31 cellular contexts compared by ENCODE assay signal in the genomic region with DNA sequence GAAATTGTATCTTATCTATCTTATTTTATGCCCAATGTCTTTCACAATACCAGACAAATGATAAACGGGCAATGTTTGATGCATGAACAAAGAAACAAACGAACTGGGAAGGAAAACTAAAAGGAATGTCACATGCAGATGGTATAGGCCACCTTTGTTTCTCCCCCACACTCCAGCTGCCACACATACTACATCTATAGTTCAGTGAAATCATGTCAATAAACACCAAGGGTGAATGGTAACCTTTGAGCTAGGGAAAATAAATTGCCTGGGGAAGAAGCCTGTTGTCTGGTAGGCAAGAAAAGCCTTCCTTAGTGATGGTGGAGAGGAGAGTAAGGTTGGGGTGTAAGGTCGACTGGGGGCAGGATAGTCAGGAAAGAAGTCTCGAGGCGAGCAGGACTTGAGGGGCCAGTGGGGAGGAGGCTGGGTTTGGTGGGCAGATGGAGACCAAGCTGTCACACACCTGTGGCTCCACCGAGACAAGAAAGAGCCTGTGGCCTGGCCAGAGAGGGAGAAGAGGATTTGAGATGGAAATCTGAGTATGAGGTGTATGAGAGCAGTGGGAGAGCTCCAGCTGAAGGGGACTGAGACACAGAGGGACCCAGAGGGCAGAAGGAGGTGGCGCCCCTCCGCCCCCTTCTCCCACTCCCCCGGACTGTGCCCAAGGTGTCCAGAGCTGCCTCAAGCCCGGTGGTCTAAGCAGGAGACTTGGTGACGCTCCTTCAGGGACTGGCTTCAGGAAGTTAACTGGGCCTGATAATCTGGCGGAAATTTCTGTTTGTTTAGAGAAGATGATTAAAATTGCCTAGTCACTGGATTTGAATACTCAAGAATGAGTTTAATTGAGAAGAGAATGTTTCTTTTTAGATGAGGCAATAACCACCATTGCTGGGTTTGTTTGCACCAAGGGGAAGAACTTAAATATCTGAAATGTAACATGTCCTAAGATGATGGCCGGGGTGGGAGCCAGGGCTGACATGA. TPM values are rescaled to one million over a fixed set of nuclear protein-coding genes. Genes with fewer than 3 reads are reported as not detected.
DNase-seq lines count a peak whose midpoint lies in the region; ATAC-seq, FAIRE-seq and TF ChIP-seq lines count a peak whose summit lies in the region.
"Had no signal": no experiment of that assay in that cellular context is flagged by ENCODE, and none has a peak within 500 bp of the region (broad histone marks: within the 10 kb centered on the region; RNA-seq: fewer than 3 reads in every experiment).

No MANE protein-coding gene starts in this region.

- peaks cover 10% of the 10 kb centered on the region for H3K4me1 Mint-ChIP-seq in endothelial cell (ENCODE audit: unreplicated experiment)

- no peak overlapping the region for H3K27ac ChIP-seq in A549
- H3K27ac ChIP-seq: body of pancreas, gastrocnemius medialis, SK-N-MC had no signal

- peak overlapping the region; percentile 36 for H3K27ac Mint-ChIP-seq in endothelial cell (ENCODE audit: unreplicated experiment)
- H3K27ac Mint-ChIP-seq: activated CD4-positive, alpha-beta memory T cell treated with anti-CD3 and anti-CD28 coated beads for 36 hours; CD4-positive, alpha-beta T cell had no signal

- no peak for TF ChIP-seq POLR2A in A549 (IDR thresholded peaks at IDR 0.05; ENCODE audit: low read length)

- no peak for TF ChIP-seq RAD21 in A549 (conservative IDR thresholded peaks at IDR 0.05 in 1 of 2, IDR thresholded peaks at IDR 0.05 in 1 of 2)

- no peak for ATAC-seq in A549
- ATAC-seq in mucosa of descending colon: peak; percentile 60
- ATAC-seq: activated CD4-positive, CD25-positive, alpha-beta regulatory T cell treated with anti-CD3 and anti-CD28 coated beads, Interleukin-2, amount 50 U/mL, for 24 hours; body of pancreas; gastrocnemius medialis; left cardiac atrium; stimulated activated naive CD8-positive, alpha-beta T cell treated with anti-CD3 and anti-CD28 coated beads, Interleukin-15, Interleukin-2, amounts not matched to agents 100 U/mL and 50 U/mL, for 24 hours had no signal

- no peaks in the 10 kb centered on the region for H3K36me3 Mint-ChIP-seq in endothelial cell (ENCODE audit: low read depth, unreplicated experiment)
- H3K36me3 Mint-ChIP-seq: activated CD4-positive, alpha-beta memory T cell treated with anti-CD3 and anti-CD28 coated beads for 36 hours had no signal

- DNase-seq in A549 (ENCODE audit: low read depth in 1 of 2, low spot score in 1 of 2): no peak
- DNase-seq in NCI-H524 (lab: John Stamatoyannopoulos, UW): peak; percentile 23 to 68
- no peak for DNase-seq in endothelial cell (ENCODE audit: low spot score)
- DNase-seq in mucosa of descending colon: no peak
- no peak for DNase-seq in iPS-NIHi7 (ENCODE audit: extremely low spot score)
- DNase-seq in GM20000 (ENCODE audit: low spot score): no peak
- DNase-seq in NCI-H82 (lab: John Stamatoyannopoulos, UW): no peak
- DNase-seq: activated CD4-positive, alpha-beta memory T cell treated with anti-CD3 and anti-CD28 coated beads for 36 hours; activated naive CD4-positive, alpha-beta T cell; adrenal gland; body of pancreas; CD4-positive, alpha-beta T cell; cerebellar nuclear complex; EL; gastrocnemius medialis; hippocampal formation; Kasumi-1; left cardiac atrium; mammary epithelial cell; NCI-H1436; NCI-H2081 treated with DMSO at 0.1 percent for 48 hours; OCI-M1; stimulated activated CD4-positive, alpha-beta T cell treated with anti-CD3 and anti-CD28 coated beads, Interleukin-1b, Interleukin-23, amount 100 ng/mL, for 48 hours; stimulated activated naive CD8-positive, alpha-beta T cell treated with anti-CD3 and anti-CD28 coated beads, Interleukin-15, Interleukin-2, amounts not matched to agents 100 U/mL and 50 U/mL, for 24 hours; T-helper 1 cell had no signal

- no peak overlapping the region for H3K4me3 Mint-ChIP-seq in endothelial cell (ENCODE audit: unreplicated experiment)
- H3K4me3 Mint-ChIP-seq: activated CD4-positive, alpha-beta memory T cell treated with anti-CD3 and anti-CD28 coated beads for 36 hours; CD4-positive, alpha-beta T cell had no signal

- POLR2A ChIA-PET in A549 (lab: Yijun Ruan, JAX): no interaction called here

- no peak for TF ChIP-seq EP300 in A549 (IDR thresholded peaks at IDR 0.05)

- no peaks in the 10 kb centered on the region for H3K9me3 Mint-ChIP-seq in endothelial cell (ENCODE audit: unreplicated experiment)
- H3K9me3 Mint-ChIP-seq: CD4-positive, alpha-beta T cell had no signal

- H3K9me3 ChIP-seq in A549 (no peaks in the 10 kb centered on the region), mucosa of descending colon (no peaks in the 10 kb centered on the region)
- H3K9me3 ChIP-seq: adrenal gland, body of pancreas, gastrocnemius medialis had no signal

- H3K36me3 ChIP-seq in mucosa of descending colon (ENCODE audit: low read depth): no peaks in the 10 kb centered on the region
- H3K36me3 ChIP-seq: adrenal gland, gastrocnemius medialis had no signal

- TF ChIP-seq CTCF in A549 (IDR thresholded peaks at IDR 0.05) (no peak), endothelial cell (IDR thresholded peaks at IDR 0.05; ENCODE audit: unreplicated experiment) (no peak), mucosa of descending colon (IDR thresholded peaks at IDR 0.05) (no peak), GM20000 (IDR thresholded peaks at IDR 0.05; ENCODE audit: extremely low read depth, missing control alignments) (no peak)

- CTCF ChIA-PET in A549 (lab: Yijun Ruan, JAX): interaction anchor here (4.2 kb wide), 1 partner anchor 19 kb away, joined by 26 read pairs; no protein-coding TSS in a partner anchor

- H3K4me3 ChIP-seq in A549 (no peak overlapping the region), mucosa of descending colon (no peak overlapping the region)
- H3K4me3 ChIP-seq: adrenal gland, body of pancreas, gastrocnemius medialis, SK-N-MC had no signal

- 54% methylated on average over 13 of the region's 13 CpGs for WGBS in A549 (ENCODE audit: missing lambda C conversion rate)

- no peak for FAIRE-seq in A549 (lab: Jason Lieb, UNC)
- FAIRE-seq: endometrium, GM18507, GM19239, H54 had no signal

- H3K4me2 ChIP-seq in A549: no peak overlapping the region

- peaks cover 7% of the 10 kb centered on the region for H3K27me3 Mint-ChIP-seq in endothelial cell (ENCODE audit: unreplicated experiment)

- no peaks in the 10 kb centered on the region for H3K4me1 ChIP-seq in A549
- H3K4me1 ChIP-seq in mucosa of descending colon (ENCODE audit: low read depth): no peaks in the 10 kb centered on the region
- H3K4me1 ChIP-seq: adrenal gland, body of pancreas, gastrocnemius medialis had no signal

- intact Hi-C loops in mucosa of descending colon (cut with DNase I, micrococcal nuclease): no loop called here

TF ChIP-seq in A549, 52 proteins besides CTCF, POLR2A, EP300 and RAD21:
- no peak for TF ChIP-seq ZC3H11A (IDR thresholded peaks at IDR 0.05)
- no peak for TF ChIP-seq EHF (CRISPR knock-in tag; IDR thresholded peaks at IDR 0.05)
- peak; percentile 32 for TF ChIP-seq MAFK (IDR thresholded peaks at IDR 0.05; ENCODE audit: partially characterized antibody)
- no peak for TF ChIP-seq MYC (IDR thresholded peaks at IDR 0.05; ENCODE audit: borderline replicate concordance, low read length)
- TF ChIP-seq ZSCAN20 (CRISPR knock-in tag; IDR thresholded peaks at IDR 0.05): no peak
- no peak for TF ChIP-seq FOSL2 (IDR thresholded peaks at IDR 0.05)
- no peak for TF ChIP-seq FOSL2 (CRISPR knock-in tag; IDR thresholded peaks at IDR 0.05)
- TF ChIP-seq CBX2 (IDR thresholded peaks at IDR 0.05; ENCODE audit: borderline replicate concordance, low read depth): no peak
- no peak for TF ChIP-seq KDM5A (IDR thresholded peaks at IDR 0.05)

RNA-seq across cellular contexts. Expression of a gene that starts 37.3 kb away (rescaled TPM):
- polyA plus RNA-seq in A549 (2011; rRNA removed) (33.4 and 62.9 TPM in 2 replicates), A549 (2017; fragmentation: RNase III; extraction: RNeasy Plus Mini Kit Qiagen cat#74134 plus additional on column Dnase treatment) (4.4 to 5.0 TPM (median 4.7 TPM) in 3 replicates)
- polyA plus RNA-seq in A549 (2012; cell fraction: cytosol; rRNA removed): 29.2 and 44.9 TPM in 2 replicates
- polyA plus RNA-seq in A549 (2012; cell fraction: nucleus; rRNA removed): 81.6 and 101 TPM in 2 replicates
- polyA minus RNA-seq in A549 (2011; rRNA and poly(A)+ RNA removed): 106 and 171 TPM in 2 replicates
- total RNA-seq in endothelial cell (ENCODE audit: unreplicated experiment) (1.8 TPM), mucosa of descending colon (100 to 1,000 TPM in 1 of 3 donors, 10 to 100 TPM in 2; 20.2 to 121 (median 42.0) TPM)

RNA-seq across cellular contexts. Expression of a gene that starts 53.8 kb away (rescaled TPM):
- 6.4 and 7.9 TPM in 2 replicates for polyA plus RNA-seq in A549 (2011; rRNA removed)
- polyA plus RNA-seq in A549 (2012; cell fraction: cytosol; rRNA removed): 16.2 and 19.1 TPM in 2 replicates
- 21.5 and 21.8 TPM in 2 replicates for polyA plus RNA-seq in A549 (2012; cell fraction: nucleus; rRNA removed)
- polyA plus RNA-seq in A549 (2017; fragmentation: RNase III; extraction: RNeasy Plus Mini Kit Qiagen cat#74134 plus additional on column Dnase treatment): 6.6 to 8.9 TPM (median 7.0 TPM) in 3 replicates
- 2.6 and 3.7 TPM in 2 replicates for polyA minus RNA-seq in A549 (2011; rRNA and poly(A)+ RNA removed)
- total RNA-seq in endothelial cell (ENCODE audit: unreplicated experiment): 0.54 TPM
- total RNA-seq in mucosa of descending colon: 1 to 10 TPM in 2 of 3 donors, under 1 TPM in 1; 0.38 to 2.9 (median 1.6) TPM
- total RNA-seq: mammary epithelial cell had no signal

Comparison
In these comparisons a context has a peak if more than half of its experiments do, and no peak if none do; other contexts are left out.
1. DNase-seq: peak in NCI-H524 (2 of 2); none in A549 (0 of 2), endothelial cell (single experiment), mucosa of descending colon (0 of 3), iPS-NIHi7 (single experiment), GM20000 (single experiment) and NCI-H82 (single experiment).